11 cellular contexts compared by ENCODE assay signal in the genomic region with DNA sequence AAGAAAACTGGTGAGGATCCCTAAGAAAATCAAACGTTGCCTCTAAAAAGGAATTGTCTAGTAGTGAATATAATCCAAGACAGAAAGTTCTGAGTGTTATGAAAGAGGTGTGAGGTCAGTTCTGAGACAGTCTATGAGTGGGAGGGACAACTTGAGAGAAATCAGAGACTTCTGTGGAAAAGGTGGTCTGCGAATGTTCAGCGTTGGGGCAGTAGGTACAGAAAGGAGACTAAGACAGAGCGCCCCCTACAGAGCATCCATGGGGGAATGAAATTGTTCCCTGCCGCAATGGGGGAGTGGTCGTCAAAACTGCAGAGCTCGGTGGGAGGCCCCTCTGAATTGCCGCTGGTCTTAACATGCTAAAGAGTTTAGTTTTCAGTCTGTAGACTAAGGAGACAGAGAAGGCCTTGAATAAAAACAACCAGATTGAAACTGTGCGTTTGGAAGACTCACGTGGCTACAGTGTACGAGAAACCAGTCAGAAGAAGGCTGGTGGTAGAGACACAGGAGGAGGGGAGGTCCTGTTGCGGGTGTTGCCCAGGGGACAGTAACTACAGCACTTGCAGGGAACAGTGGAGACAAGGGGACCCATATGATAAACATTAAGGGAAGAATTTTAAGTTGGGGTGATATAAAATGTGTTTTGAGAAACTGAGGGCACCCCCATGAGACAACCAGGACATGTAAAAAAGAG. TPM values are rescaled to one million over a fixed set of nuclear protein-coding genes. Genes with fewer than 3 reads are reported as not detected.
DNase-seq lines count a peak whose midpoint lies in the region; ATAC-seq and TF ChIP-seq lines count a peak whose summit lies in the region.
"Had no signal": no experiment of that assay in that cellular context is flagged by ENCODE, and none has a peak within 500 bp of the region (broad histone marks: within the 10 kb centered on the region; RNA-seq: fewer than 3 reads in every experiment).

No MANE protein-coding gene starts in this region.

- H3K4me3 ChIP-seq in DND-41 (ENCODE audit: low read depth in 1 of 2, low read length in 2 of 2) (no peak overlapping the region), choroid plexus epithelial cell (ENCODE audit: low read depth, low read length) (no peak overlapping the region), mesendoderm (ENCODE audit: low read length) (no peak overlapping the region)

- no peaks in the 10 kb centered on the region for H3K36me3 Mint-ChIP-seq in HFFc6 (ENCODE audit: low read depth)
- H3K36me3 Mint-ChIP-seq in activated T-helper 1 cell treated with anti-CD3 and anti-CD28 coated beads, Interleukin-12 subunit alpha, Interleukin-12 subunit beta, Interleukin-2, Interleukin-4 antibody, amounts not matched to agents 30 ng/mL and 10 ng/mL and 1 ng/mL, durations not matched to agents 14 hours and 24 hours and 36 hours (ENCODE audit: low read depth), result peaks cover 3% of the 10 kb centered on the region
- H3K36me3 Mint-ChIP-seq: activated naive CD8-positive, alpha-beta T cell had no signal

- intact Hi-C loops in activated T-helper 1 cell treated with anti-CD3 and anti-CD28 coated beads, Interleukin-12 subunit alpha, Interleukin-12 subunit beta, Interleukin-2, Interleukin-4 antibody, amounts not matched to agents 30 ng/mL and 10 ng/mL and 1 ng/mL, durations not matched to agents 14 hours and 24 hours and 36 hours (cut with micrococcal nuclease), result no loop called here

- no CpG with 5 or more reads among the region's 12 CpGs for WGBS in mesendoderm (ENCODE audit: extremely low coverage, insufficient coverage, low lambda C conversion rate)

- H3K9me3 ChIP-seq in DND-41 (ENCODE audit: insufficient read depth, low read length, severe bottlenecking), result no peaks in the 10 kb centered on the region

- no peak overlapping the region for H3K4me3 Mint-ChIP-seq in HFFc6
- H3K4me3 Mint-ChIP-seq in activated T-helper 1 cell treated with anti-CD3 and anti-CD28 coated beads, Interleukin-12 subunit alpha, Interleukin-12 subunit beta, Interleukin-2, Interleukin-4 antibody, amounts not matched to agents 30 ng/mL and 10 ng/mL and 1 ng/mL, durations not matched to agents 14 hours and 24 hours and 36 hours, result no peak overlapping the region
- H3K4me3 Mint-ChIP-seq: activated B cell treated with CpG ODN at 0.5 μM for 24 hours; activated naive CD8-positive, alpha-beta T cell had no signal

- peak overlapping the region; percentile 19 for H2BK15ac ChIP-seq in mesendoderm (replicated peaks; ENCODE audit: low read depth)

- peaks cover 4% of the 10 kb centered on the region for H3K79me1 ChIP-seq in mesendoderm (ENCODE audit: low read length)

- no peak overlapping the region for H3K18ac ChIP-seq in mesendoderm (ENCODE audit: low read length)

- no peak overlapping the region for H2AFZ ChIP-seq in DND-41 (ENCODE audit: low read depth, low read length)

- H3K36me3 ChIP-seq in DND-41 (ENCODE audit: insufficient read depth, low read length) (no peaks in the 10 kb centered on the region), mesendoderm (ENCODE audit: control insufficient read depth, insufficient read depth, low read length) (no peaks in the 10 kb centered on the region)

- H3K27ac Mint-ChIP-seq in HFFc6, result no peak overlapping the region
- no peak overlapping the region for H3K27ac Mint-ChIP-seq in activated T-helper 1 cell treated with anti-CD3 and anti-CD28 coated beads, Interleukin-12 subunit alpha, Interleukin-12 subunit beta, Interleukin-2, Interleukin-4 antibody, amounts not matched to agents 30 ng/mL and 10 ng/mL and 1 ng/mL, durations not matched to agents 14 hours and 24 hours and 36 hours
- H3K27ac Mint-ChIP-seq: activated B cell treated with CpG ODN at 0.5 μM for 24 hours; activated naive CD8-positive, alpha-beta T cell had no signal

- no peak overlapping the region for H2AK5ac ChIP-seq in mesendoderm (ENCODE audit: low read length)

- no peak overlapping the region for H4K5ac ChIP-seq in mesendoderm (ENCODE audit: low read length)

- H3K27me3 ChIP-seq in DND-41 (ENCODE audit: insufficient read depth, low read length, poor library complexity) (peaks cover 23% of the 10 kb centered on the region), mesendoderm (ENCODE audit: insufficient read depth, low read length, poor library complexity) (no peaks in the 10 kb centered on the region)

- no peaks in the 10 kb centered on the region for H4K20me1 ChIP-seq in DND-41 (ENCODE audit: insufficient read depth, low read length)

- H3K27ac ChIP-seq in DND-41 (ENCODE audit: low read length) (no peak overlapping the region), mesendoderm (ENCODE audit: low read depth, low read length) (no peak overlapping the region)

- TF ChIP-seq CTCF in DND-41 (IDR thresholded peaks at IDR 0.05; ENCODE audit: borderline replicate concordance, extremely low read depth, low read length, poor library complexity, severe bottlenecking) (peak; percentile 29), HFFc6 (IDR thresholded peaks at IDR 0.05) (peak; percentile 62), choroid plexus epithelial cell (conservative IDR thresholded peaks at IDR 0.05; ENCODE audit: low read depth, low read length) (peak; percentile 60)

- H3K4me1 ChIP-seq in DND-41 (ENCODE audit: insufficient read depth, low read length) (peaks cover 9% of the 10 kb centered on the region; the same call in 1 of the 2 replicates), mesendoderm (ENCODE audit: control insufficient read depth, low read depth, low read length) (peaks cover 4% of the 10 kb centered on the region)

- no peak overlapping the region for H4K8ac ChIP-seq in mesendoderm (ENCODE audit: low read depth, low read length)

- H3K79me2 ChIP-seq in DND-41 (ENCODE audit: insufficient read depth, low read length) (no peaks in the 10 kb centered on the region), mesendoderm (ENCODE audit: control insufficient read depth, insufficient read depth, low read length) (peaks cover 30% of the 10 kb centered on the region)

- no peak overlapping the region for H3K4ac ChIP-seq in mesendoderm (ENCODE audit: low read depth, low read length)

- H3K4me1 Mint-ChIP-seq in HFFc6 (ENCODE audit: low read depth), result peaks cover 30% of the 10 kb centered on the region
- peaks cover 35% of the 10 kb centered on the region for H3K4me1 Mint-ChIP-seq in activated T-helper 1 cell treated with anti-CD3 and anti-CD28 coated beads, Interleukin-12 subunit alpha, Interleukin-12 subunit beta, Interleukin-2, Interleukin-4 antibody, amounts not matched to agents 30 ng/mL and 10 ng/mL and 1 ng/mL, durations not matched to agents 14 hours and 24 hours and 36 hours (ENCODE audit: low read depth)

- H3K56ac ChIP-seq in mesendoderm (ENCODE audit: low read length), result peak overlapping the region; percentile 54

- H2BK120ac ChIP-seq in mesendoderm (ENCODE audit: low read depth, low read length), result no peak overlapping the region

- H3K9me3 Mint-ChIP-seq in HFFc6, result no peaks in the 10 kb centered on the region
- H3K9me3 Mint-ChIP-seq in activated T-helper 1 cell treated with anti-CD3 and anti-CD28 coated beads, Interleukin-12 subunit alpha, Interleukin-12 subunit beta, Interleukin-2, Interleukin-4 antibody, amounts not matched to agents 30 ng/mL and 10 ng/mL and 1 ng/mL, durations not matched to agents 14 hours and 24 hours and 36 hours, result no peaks in the 10 kb centered on the region
- H3K9me3 Mint-ChIP-seq: activated B cell treated with CpG ODN at 0.5 μM for 24 hours had no signal

- H2BK5ac ChIP-seq in mesendoderm (ENCODE audit: low read length), result no peak overlapping the region

- no peak for DNase-seq in DND-41
- no peak for DNase-seq in HFFc6
- peak; percentile 59 for DNase-seq in choroid plexus epithelial cell (ENCODE audit: low read depth)
- DNase-seq in mesendoderm, result peak; percentile 79
- DNase-seq in DMS53 (lab: John Stamatoyannopoulos, UW), result no peak
- no peak for DNase-seq in activated T-helper 1 cell treated with anti-CD3 and anti-CD28 coated beads, Interleukin-12 subunit alpha, Interleukin-12 subunit beta, Interleukin-2, Interleukin-4 antibody, amounts not matched to agents 30 ng/mL and 10 ng/mL and 1 ng/mL, durations not matched to agents 14 hours and 24 hours and 36 hours (ENCODE audit: low spot score)
- DNase-seq in effector CD8-positive, alpha-beta T cell (lab: John Stamatoyannopoulos, UW), result no peak
- DNase-seq: activated B cell treated with CpG ODN at 0.5 μM for 24 hours, GF-D8 had no signal

- ATAC-seq in DND-41 (ENCODE audit: insufficient read depth, low read depth) (no peak), GM21619 (IDR thresholded peaks at IDR 0.05; ENCODE audit: unreplicated experiment) (no peak)

- H3K23ac ChIP-seq in mesendoderm (ENCODE audit: low read length), result no peak overlapping the region

- no peak overlapping the region for H3K9ac ChIP-seq in DND-41 (ENCODE audit: low read depth, low read length)
- peak overlapping the region; percentile 52 for H3K9ac ChIP-seq in mesendoderm (ENCODE audit: low read length)

- H3K27me3 Mint-ChIP-seq in HFFc6 (ENCODE audit: insufficient read depth), result no peaks in the 10 kb centered on the region; the same call in 1 of the 2 replicates
- H3K27me3 Mint-ChIP-seq in activated T-helper 1 cell treated with anti-CD3 and anti-CD28 coated beads, Interleukin-12 subunit alpha, Interleukin-12 subunit beta, Interleukin-2, Interleukin-4 antibody, amounts not matched to agents 30 ng/mL and 10 ng/mL and 1 ng/mL, durations not matched to agents 14 hours and 24 hours and 36 hours (ENCODE audit: insufficient read depth), result no peaks in the 10 kb centered on the region
- H3K27me3 Mint-ChIP-seq: activated B cell treated with CpG ODN at 0.5 μM for 24 hours; activated naive CD8-positive, alpha-beta T cell had no signal

- H3K4me2 ChIP-seq in DND-41 (ENCODE audit: insufficient read depth, low read length) (no peak overlapping the region), mesendoderm (ENCODE audit: low read length) (peak overlapping the region; percentile 54)

RNA-seq across cellular contexts. Expression of a gene that starts 6.9 kb away (rescaled TPM):
- total RNA-seq in HFFc6 (2021; fragmentation: NEBNext Ultra II Directional; extraction: Animal tissue kit (Norgen Biotek cat#: 25700)), result 10 to 100 TPM; 10.6 to 17.2 (median 11.8) TPM
- polyA plus RNA-seq in mesendoderm (2013, experiment 1 of 2), result 32.3 TPM
- polyA plus RNA-seq in mesendoderm (2013, experiment 2 of 2), result 33.3 TPM
- 21.0 and 21.5 TPM in 2 replicates for total RNA-seq in activated T-helper 1 cell treated with anti-CD3 and anti-CD28 coated beads, Interleukin-12 subunit alpha, Interleukin-12 subunit beta, Interleukin-2, Interleukin-4 antibody, amounts not matched to agents 30 ng/mL and 10 ng/mL and 1 ng/mL, durations not matched to agents 14 hours and 24 hours and 36 hours

Comparison
In these comparisons a context has a peak if more than half of its experiments do, and no peak if none do; other contexts are left out.
1. DNase-seq: peak in choroid plexus epithelial cell (single experiment) and mesendoderm (single experiment); none in DND-41 (single experiment), HFFc6 (single experiment), DMS53 (single experiment), activated T-helper 1 cell treated with anti-CD3 and anti-CD28 coated beads, Interleukin-12 subunit alpha, Interleukin-12 subunit beta, Interleukin-2, Interleukin-4 antibody, amounts not matched to agents 30 ng/mL and 10 ng/mL and 1 ng/mL, durations not matched to agents 14 hours and 24 hours and 36 hours (single experiment) and effector CD8-positive, alpha-beta T cell (single experiment).
2. Peak in every context shown above with its lines, with median percentiles within 50 percentile points of each other: CTCF ChIP-seq.